ENCODE assay signal across 38 cellular contexts in the genomic region with DNA sequence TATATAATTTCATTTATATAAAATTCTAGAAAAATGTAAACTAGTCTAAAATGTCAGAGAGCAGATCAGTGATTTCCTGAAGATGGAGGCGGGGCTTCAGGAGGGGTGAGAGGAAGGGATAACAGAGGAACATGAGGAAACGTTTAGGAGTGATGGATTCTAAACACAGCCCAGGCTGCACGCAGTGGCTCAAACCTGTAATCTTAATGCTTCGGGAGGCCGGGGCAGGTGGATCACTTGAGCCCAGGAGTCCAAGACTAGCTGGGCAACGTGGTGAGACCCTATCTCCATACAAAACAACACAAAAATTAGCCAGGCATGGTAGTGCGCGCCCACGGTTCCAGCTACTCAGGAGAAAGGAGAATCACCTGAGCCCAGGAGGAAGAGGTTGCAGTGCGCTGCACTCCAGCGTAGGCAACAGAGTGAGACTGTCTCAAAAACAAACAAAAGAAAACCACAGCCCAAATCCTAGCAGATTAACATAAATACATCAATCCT. TPM values are rescaled to one million over a fixed set of nuclear protein-coding genes. Genes with fewer than 3 reads are reported as not detected.
"Had no signal": no experiment of that assay in that cellular context is flagged by ENCODE, and none has a peak within 500 bp of the region (broad histone marks: within the 10 kb centered on the region; RNA-seq: fewer than 3 reads in every experiment).

No MANE protein-coding gene starts in this region.

- ATAC-seq: activated CD4-positive, CD25-positive, alpha-beta regulatory T cell treated with anti-CD3 and anti-CD28 coated beads, Interleukin-2, amount 50 U/mL, for 24 hours; activated CD8-positive, alpha-beta T cell treated with anti-CD3 and anti-CD28 coated beads for 36 hours; effector memory CD8-positive, alpha-beta T cell; foreskin keratinocyte; gastrocnemius medialis; heart right ventricle; T-cell had no signal

- H3K4me3 Mint-ChIP-seq: activated B cell treated with CpG ODN at 0.5 μM for 24 hours; activated CD8-positive, alpha-beta T cell treated with anti-CD3 and anti-CD28 coated beads for 36 hours; activated naive CD8-positive, alpha-beta T cell; activated T-helper 1 cell treated with anti-CD3 and anti-CD28 coated beads, Interleukin-12 subunit alpha, Interleukin-12 subunit beta, Interleukin-2, Interleukin-4 antibody, amounts not matched to agents 30 ng/mL and 10 ng/mL and 1 ng/mL, durations not matched to agents 14 hours and 24 hours and 36 hours; effector memory CD8-positive, alpha-beta T cell; T-cell; T-helper 1 cell treated with Interleukin-12 subunit alpha and Interleukin-12 subunit beta and Interleukin-4 antibody, amounts not matched to agents 30 μg/mL and 1 μg/mL, for 36 hours; T-helper 2 cell treated with Interferon-gamma antibody and Interleukin-4, amounts not matched to agents 5 μg/mL and 100 μg/mL, for 36 hours had no signal

- H3K27ac ChIP-seq: esophagus muscularis mucosa, foreskin keratinocyte, gastrocnemius medialis, heart right ventricle, WERI-Rb-1 had no signal

- H3K36me3 ChIP-seq: esophagus muscularis mucosa, gastrocnemius medialis, heart right ventricle, WERI-Rb-1 had no signal

- H3K9me3 ChIP-seq: esophagus muscularis mucosa, gastrocnemius medialis, heart right ventricle had no signal

- H3K27me3 Mint-ChIP-seq: activated naive CD8-positive, alpha-beta T cell had no signal

- H3K27ac Mint-ChIP-seq: activated B cell treated with CpG ODN at 0.5 μM for 24 hours; activated CD8-positive, alpha-beta T cell treated with anti-CD3 and anti-CD28 coated beads for 36 hours; activated naive CD8-positive, alpha-beta T cell; activated T-helper 1 cell treated with anti-CD3 and anti-CD28 coated beads, Interleukin-12 subunit alpha, Interleukin-12 subunit beta, Interleukin-2, Interleukin-4 antibody, amounts not matched to agents 30 ng/mL and 10 ng/mL and 1 ng/mL, durations not matched to agents 14 hours and 24 hours and 36 hours; activated T-helper 2 cell treated with anti-CD3 and anti-CD28 coated beads, Interferon-gamma antibody, Interleukin-2, Interleukin-4, amounts not matched to agents 10 μg/mL and 5 μg/mL and 100 μg/mL, durations not matched to agents 14 hours and 24 hours and 36 hours; effector memory CD8-positive, alpha-beta T cell; T-cell; T-helper 1 cell treated with Interleukin-12 subunit alpha and Interleukin-12 subunit beta and Interleukin-4 antibody, amounts not matched to agents 30 μg/mL and 1 μg/mL, for 36 hours; T-helper 2 cell treated with Interferon-gamma antibody and Interleukin-4, amounts not matched to agents 5 μg/mL and 100 μg/mL, for 36 hours had no signal

- H3K4me1 ChIP-seq: foreskin keratinocyte, heart right ventricle had no signal

- H3K4me3 ChIP-seq: esophagus muscularis mucosa, gastrocnemius medialis, heart right ventricle had no signal

- H3K27me3 ChIP-seq: gastrocnemius medialis, heart right ventricle had no signal

- H3K36me3 Mint-ChIP-seq: activated naive CD8-positive, alpha-beta T cell; T-cell had no signal

- FAIRE-seq: astrocyte, colon had no signal

- DNase-seq: activated B cell treated with CpG ODN at 0.5 μM for 24 hours; activated CD4-positive, alpha-beta T cell treated with anti-CD3 and anti-CD28 coated beads for 48 hours; activated CD4-positive, alpha-beta T cell treated with anti-CD3 and anti-CD28 coated beads, Interleukin-2, amount 50 U/mL, for 1 hour; activated CD4-positive, alpha-beta T cell treated with anti-CD3 and anti-CD28 coated beads, Interleukin-2, amount 50 U/mL, for 48 hours; activated CD8-positive, alpha-beta T cell treated with anti-CD3 and anti-CD28 coated beads for 36 hours; activated gamma-delta T cell treated with Interleukin-2 at 50 U/mL for 16 hours; activated naive CD4-positive, alpha-beta T cell treated with anti-CD3 and anti-CD28 coated beads, Interleukin-2, amount 50 U/mL, for 16 hours; activated naive CD4-positive, alpha-beta T cell treated with Interleukin-2 at 50 U/mL for 16 hours; activated T-cell treated with anti-CD3 and anti-CD28 coated beads, Interleukin-2, amount 50 U/mL, for 1 hour; activated T-cell treated with anti-CD3 and anti-CD28 coated beads, Interleukin-2, amount 50 U/mL, for 48 hours; amniotic stem cell; anterior cingulate cortex; caudate nucleus; cortex of kidney; dermis blood vessel endothelial cell; effector CD4-positive, alpha-beta T cell; effector memory CD8-positive, alpha-beta T cell; erythroblast; foreskin keratinocyte; gastrocnemius medialis; glutamatergic neuron; heart right ventricle; SW 1271; T-cell; T1000; WERI-Rb-1 had no signal

- H3K9me3 Mint-ChIP-seq: activated B cell treated with CpG ODN at 0.5 μM for 24 hours; activated CD8-positive, alpha-beta T cell treated with anti-CD3 and anti-CD28 coated beads for 36 hours; activated T-helper 1 cell treated with anti-CD3 and anti-CD28 coated beads, Interleukin-12 subunit alpha, Interleukin-12 subunit beta, Interleukin-2, Interleukin-4 antibody, amounts not matched to agents 30 ng/mL and 10 ng/mL and 1 ng/mL, durations not matched to agents 14 hours and 24 hours and 36 hours; activated T-helper 2 cell treated with anti-CD3 and anti-CD28 coated beads, Interferon-gamma antibody, Interleukin-2, Interleukin-4, amounts not matched to agents 10 μg/mL and 5 μg/mL and 100 μg/mL, durations not matched to agents 14 hours and 24 hours and 36 hours; effector memory CD8-positive, alpha-beta T cell; T-cell; T-helper 1 cell treated with Interleukin-12 subunit alpha and Interleukin-12 subunit beta and Interleukin-4 antibody, amounts not matched to agents 30 μg/mL and 1 μg/mL, for 36 hours; T-helper 2 cell treated with Interferon-gamma antibody and Interleukin-4, amounts not matched to agents 5 μg/mL and 100 μg/mL, for 36 hours had no signal

- H3K4me1 Mint-ChIP-seq: activated B cell treated with CpG ODN at 0.5 μM for 24 hours, T-cell had no signal

RNA-seq across cellular contexts. Expression of a gene that starts 18.0 kb away (rescaled TPM):
- total RNA-seq: activated B cell treated with CpG ODN at 0.5 μM for 24 hours; activated CD8-positive, alpha-beta memory T cell treated with anti-CD3 and anti-CD28 coated beads for 36 hours; activated CD8-positive, alpha-beta T cell treated with anti-CD3 and anti-CD28 coated beads for 36 hours; activated T-helper 1 cell treated with anti-CD3 and anti-CD28 coated beads, Interleukin-12 subunit alpha, Interleukin-12 subunit beta, Interleukin-2, Interleukin-4 antibody, amounts not matched to agents 30 ng/mL and 10 ng/mL and 1 ng/mL, durations not matched to agents 14 hours and 24 hours and 36 hours; activated T-helper 2 cell treated with anti-CD3 and anti-CD28 coated beads, Interferon-gamma antibody, Interleukin-2, Interleukin-4, amounts not matched to agents 10 μg/mL and 5 μg/mL and 100 μg/mL, durations not matched to agents 14 hours and 24 hours and 36 hours; astrocyte; chondrocyte; dermis blood vessel endothelial cell; esophagus muscularis mucosa; foreskin keratinocyte; gastrocnemius medialis; heart right ventricle; T-cell had no signal
- polyA plus RNA-seq: adipose tissue, foreskin keratinocyte, heart right ventricle had no signal

RNA-seq across cellular contexts. Expression of a gene that starts 34.1 kb away (rescaled TPM):
- total RNA-seq: activated B cell treated with CpG ODN at 0.5 μM for 24 hours; activated CD8-positive, alpha-beta memory T cell treated with anti-CD3 and anti-CD28 coated beads for 36 hours; activated CD8-positive, alpha-beta T cell treated with anti-CD3 and anti-CD28 coated beads for 36 hours; activated T-helper 1 cell treated with anti-CD3 and anti-CD28 coated beads, Interleukin-12 subunit alpha, Interleukin-12 subunit beta, Interleukin-2, Interleukin-4 antibody, amounts not matched to agents 30 ng/mL and 10 ng/mL and 1 ng/mL, durations not matched to agents 14 hours and 24 hours and 36 hours; activated T-helper 2 cell treated with anti-CD3 and anti-CD28 coated beads, Interferon-gamma antibody, Interleukin-2, Interleukin-4, amounts not matched to agents 10 μg/mL and 5 μg/mL and 100 μg/mL, durations not matched to agents 14 hours and 24 hours and 36 hours; astrocyte; chondrocyte; dermis blood vessel endothelial cell; foreskin keratinocyte; T-cell had no signal
- polyA plus RNA-seq: foreskin keratinocyte had no signal

RNA-seq across cellular contexts. Expression of a gene that starts 45.7 kb away (rescaled TPM):
- total RNA-seq: activated B cell treated with CpG ODN at 0.5 μM for 24 hours; activated CD8-positive, alpha-beta memory T cell treated with anti-CD3 and anti-CD28 coated beads for 36 hours; activated CD8-positive, alpha-beta T cell treated with anti-CD3 and anti-CD28 coated beads for 36 hours; activated T-helper 1 cell treated with anti-CD3 and anti-CD28 coated beads, Interleukin-12 subunit alpha, Interleukin-12 subunit beta, Interleukin-2, Interleukin-4 antibody, amounts not matched to agents 30 ng/mL and 10 ng/mL and 1 ng/mL, durations not matched to agents 14 hours and 24 hours and 36 hours; activated T-helper 2 cell treated with anti-CD3 and anti-CD28 coated beads, Interferon-gamma antibody, Interleukin-2, Interleukin-4, amounts not matched to agents 10 μg/mL and 5 μg/mL and 100 μg/mL, durations not matched to agents 14 hours and 24 hours and 36 hours; astrocyte; chondrocyte; dermis blood vessel endothelial cell; esophagus muscularis mucosa; foreskin keratinocyte; gastrocnemius medialis; heart right ventricle; T-cell had no signal
- polyA plus RNA-seq: adipose tissue, foreskin keratinocyte, heart right ventricle had no signal
